In the genomic region with DNA sequence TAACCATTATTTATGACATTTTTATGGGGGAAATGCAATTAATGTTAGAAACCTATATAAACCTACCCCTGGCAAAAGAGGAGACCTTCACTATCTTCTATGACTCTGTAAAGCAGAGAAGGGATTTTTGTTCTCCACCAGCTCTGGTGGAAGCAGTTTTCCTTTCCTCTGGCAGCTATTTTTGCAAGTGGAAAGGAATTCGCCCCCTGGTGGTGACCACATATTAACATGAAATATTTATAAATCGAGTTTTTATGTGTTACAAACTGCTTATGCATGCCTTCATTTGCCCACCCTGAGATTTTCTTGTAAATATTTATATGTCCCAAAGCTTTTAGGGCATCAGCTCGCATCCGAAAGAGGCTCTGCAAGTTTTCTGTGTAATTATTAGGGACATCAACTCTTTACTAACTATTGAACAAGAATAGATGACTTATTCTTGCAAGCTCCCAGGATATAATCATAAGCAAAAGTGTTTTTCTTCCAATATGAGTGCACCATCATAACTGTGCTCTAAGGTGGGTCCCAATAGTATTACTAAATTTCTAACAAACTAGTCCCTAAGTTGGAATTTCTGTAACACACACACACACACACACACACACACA, we compare ENCODE assay signal across 8 cellular contexts.
A peak's percentile ranks its signal among the peaks of the same experiment; 100 is the strongest.
DNase-seq lines count a peak whose midpoint lies in the region; ATAC-seq, FAIRE-seq and TF ChIP-seq lines count a peak whose summit lies in the region.

No MANE protein-coding gene starts in this region.

- FAIRE-seq in HTR-8/SVneo (lab: Jason Lieb, UNC): no peak

- DNase-seq in DND-41: peak; percentile 43
- DNase-seq in HTR-8/SVneo (ENCODE audit: insufficient read length, low spot score): peak; percentile 15
- peak; percentile 71 for DNase-seq in RKO (ENCODE audit: low spot score)
- DNase-seq in brain microvascular endothelial cell: peak; percentile 45
- DNase-seq in kidney tubule cell (ENCODE audit: low spot score): peak; percentile 63
- peak; percentile 4 for DNase-seq in stimulated activated CD8-positive, alpha-beta memory T cell treated with anti-CD3 and anti-CD28 coated beads, Interleukin-15, amount 100 ng/mL, for 1 hour (ENCODE audit: low read depth)

- no peak overlapping the region for H3K4me3 ChIP-seq in DND-41 (ENCODE audit: low read depth in 1 of 2, low read length in 2 of 2)
- no peak overlapping the region for H3K4me3 ChIP-seq in brain microvascular endothelial cell (ENCODE audit: low read depth, low read length)

- no peaks in the 10 kb centered on the region for H4K20me1 ChIP-seq in DND-41 (ENCODE audit: insufficient read depth, low read length)

- H2AFZ ChIP-seq in DND-41 (ENCODE audit: low read depth, low read length): no peak overlapping the region

- in situ Hi-C loops in brain microvascular endothelial cell (cut with HindIII; ENCODE audit: low pct_ligation_motif_present, low sequenced_read_pairs): no loop called here

- H3K27ac ChIP-seq in DND-41 (ENCODE audit: low read length) (no peak overlapping the region), brain microvascular endothelial cell (no peak overlapping the region)

- no peak overlapping the region for H3K4me2 ChIP-seq in DND-41 (ENCODE audit: insufficient read depth, low read length)

- H3K79me2 ChIP-seq in DND-41 (ENCODE audit: insufficient read depth, low read length): no peaks in the 10 kb centered on the region

- no peaks in the 10 kb centered on the region for H3K9me3 ChIP-seq in DND-41 (ENCODE audit: insufficient read depth, low read length, severe bottlenecking)

- H3K27me3 ChIP-seq in DND-41 (ENCODE audit: insufficient read depth, low read length, poor library complexity): peaks cover 3% of the 10 kb centered on the region
- H3K27me3 ChIP-seq in brain microvascular endothelial cell (replicated peaks): no peaks in the 10 kb centered on the region

- H3K4me1 ChIP-seq in DND-41 (ENCODE audit: insufficient read depth, low read length): no peaks in the 10 kb centered on the region

- H3K36me3 ChIP-seq in DND-41 (ENCODE audit: insufficient read depth, low read length) (no peaks in the 10 kb centered on the region), brain microvascular endothelial cell (replicated peaks) (no peaks in the 10 kb centered on the region)

- no peak overlapping the region for H3K9ac ChIP-seq in DND-41 (ENCODE audit: low read depth, low read length)

- TF ChIP-seq CTCF in DND-41 (IDR thresholded peaks at IDR 0.05; ENCODE audit: borderline replicate concordance, extremely low read depth, low read length, poor library complexity, severe bottlenecking) (peak; percentile 63), brain microvascular endothelial cell (IDR thresholded peaks at IDR 0.05; ENCODE audit: low read depth, low read length, missing control alignments) (peak; percentile 74)

- ATAC-seq in DND-41 (ENCODE audit: insufficient read depth, low read depth) (no peak), GM18867 (IDR thresholded peaks at IDR 0.05; ENCODE audit: unreplicated experiment) (no peak), HG02970 (IDR thresholded peaks at IDR 0.05; ENCODE audit: low FRiP score, unreplicated experiment) (no peak)

Comparison
In these comparisons a context has a peak if more than half of its experiments do, and no peak if none do; other contexts are left out.
1. DNase-seq: peak in every context shown above with its lines; median percentile 71 in RKO; 63 in kidney tubule cell; 45 in brain microvascular endothelial cell; 43 in DND-41; 15 in HTR-8/SVneo; 4 in stimulated activated CD8-positive, alpha-beta memory T cell treated with anti-CD3 and anti-CD28 coated beads, Interleukin-15, amount 100 ng/mL, for 1 hour.